In genomic region chr3:150223568-150223967, GRCh38 we compare ENCODE assay signal across 24 cellular contexts.
"Had no signal": no experiment of that assay in that cellular context is flagged by ENCODE, and none has a peak within 500 bp of the region (broad histone marks: within the 10 kb centered on the region; RNA-seq: fewer than 3 reads in every experiment).

No MANE protein-coding gene starts in this region.

- H3K9me3 ChIP-seq: adrenal gland, ascending aorta, heart right ventricle, pancreas, psoas muscle, tibial nerve had no signal

- H3K4me1 ChIP-seq: pancreas, psoas muscle had no signal

- DNase-seq: activated CD4-positive, alpha-beta T cell treated with anti-CD3 and anti-CD28 coated beads for 36 hours; activated CD4-positive, alpha-beta T cell treated with anti-CD3 and anti-CD28 coated beads, Interleukin-2, amount 50 U/mL, for 4 hours; activated CD8-positive, alpha-beta memory T cell treated with anti-CD3 and anti-CD28 coated beads for 24 hours; activated CD8-positive, alpha-beta memory T cell treated with anti-CD3 and anti-CD28 coated beads, Interleukin-2, amount 50 U/mL, for 4 hours; activated T-cell treated with anti-CD3 and anti-CD28 coated beads, Interleukin-2, amount 50 U/mL, for 24 hours; adrenal gland; brain microvascular endothelial cell; caudate nucleus; effector CD4-positive, alpha-beta T cell; erythroblast; heart right ventricle; islet precursor cell; left cardiac atrium; pancreas; psoas muscle; right cardiac atrium; stimulated activated CD4-positive, alpha-beta T cell treated with anti-CD3 and anti-CD28 coated beads, Interleukin-2, amount 100 ng/mL, for 24 hours; stimulated activated naive CD8-positive, alpha-beta T cell treated with anti-CD3 and anti-CD28 coated beads, Interleukin-15, amount 100 ng/mL, for 72 hours had no signal

- H3K27ac ChIP-seq: adrenal gland, ascending aorta, brain microvascular endothelial cell, heart right ventricle, pancreas, psoas muscle, tibial nerve had no signal

- H3K27me3 ChIP-seq: adrenal gland, ascending aorta, brain microvascular endothelial cell, pancreas had no signal

- FAIRE-seq: pancreas, TTC549 had no signal

- H3K4me3 ChIP-seq: adrenal gland, ascending aorta, heart right ventricle, pancreas, psoas muscle, tibial nerve had no signal

- ATAC-seq: activated CD4-positive, alpha-beta T cell treated with anti-CD3 and anti-CD28 coated beads for 36 hours; activated T-helper 17 cell treated with anti-CD3 and anti-CD28 coated beads, Interleukin-2, amount 50 U/mL, for 72 hours; heart right ventricle; left cardiac atrium; natural killer cell treated with Interleukin-12 subunit alpha and Interleukin-12 subunit beta and Interleukin-15 and Interleukin-18, amount 100 ng/mL, for 72 hours; pancreas; psoas muscle; right cardiac atrium; stimulated activated effector memory CD8-positive, alpha-beta T cell treated with anti-CD3 and anti-CD28 coated beads, Interleukin-12 subunit alpha, Interleukin-12 subunit beta, amount 100 ng/mL, for 72 hours; stimulated activated naive CD8-positive, alpha-beta T cell treated with anti-CD3 and anti-CD28 coated beads, Interleukin-15, amount 100 ng/mL, for 72 hours had no signal

- H3K36me3 ChIP-seq: adrenal gland, ascending aorta, brain microvascular endothelial cell, heart right ventricle, pancreas, tibial nerve had no signal
